In the genomic region with DNA sequence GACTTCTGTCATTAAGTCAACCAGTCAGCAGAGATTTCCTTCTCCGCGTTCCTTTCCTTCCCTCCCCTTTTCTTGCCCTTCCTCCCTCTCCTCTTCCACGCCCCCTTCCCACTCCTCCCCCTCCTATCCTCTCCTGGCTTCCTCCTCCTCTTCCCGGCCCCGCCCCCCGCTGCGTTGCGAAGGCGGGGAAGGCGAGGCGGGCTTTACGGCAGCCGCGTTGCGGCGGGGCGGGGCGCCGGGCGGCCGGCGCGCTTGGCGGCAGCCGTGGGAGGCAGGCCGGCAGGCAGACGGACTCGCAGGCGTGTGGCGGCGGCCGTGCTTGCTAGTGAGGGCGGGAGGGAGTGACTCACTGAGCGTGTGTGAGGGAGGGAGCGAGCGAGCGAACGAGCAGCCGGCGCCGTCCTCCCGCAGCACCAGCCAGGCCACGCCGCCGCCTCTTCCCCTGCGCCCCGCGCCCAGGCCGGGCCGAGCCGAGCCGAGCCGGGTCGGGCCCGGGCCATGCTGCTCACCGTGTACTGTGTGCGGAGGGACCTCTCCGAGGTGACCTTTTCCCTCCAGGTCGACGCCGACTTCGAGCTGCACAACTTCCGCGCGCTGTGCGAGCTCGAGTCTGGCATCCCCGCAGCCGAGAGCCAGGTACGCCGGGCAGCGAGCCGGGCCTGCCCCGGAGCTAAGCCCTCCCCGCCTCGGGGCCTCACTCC, we compare ENCODE assay signal across 1 cellular context.
TF ChIP-seq lines count a peak whose summit lies in the region.

A gene (plus strand): TSS at position 286 of the 701 bp plus-strand sequence. CDS start 213 bp downstream, at position 499.

TF ChIP-seq in HCT116, 20 proteins besides CTCF, POLR2A, EP300 and RAD21 (continued from another document):
- TF ChIP-seq, protein P1, sequence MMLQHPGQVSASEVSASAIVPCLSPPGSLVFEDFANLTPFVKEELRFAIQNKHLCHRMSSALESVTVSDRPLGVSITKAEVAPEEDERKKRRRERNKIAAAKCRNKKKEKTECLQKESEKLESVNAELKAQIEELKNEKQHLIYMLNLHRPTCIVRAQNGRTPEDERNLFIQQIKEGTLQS (IDR thresholded peaks at IDR 0.05): no peak
- no peak for TF ChIP-seq EZH2phosphoT487 (IDR thresholded peaks at IDR 0.05; ENCODE audit: borderline replicate concordance)
- peak; percentile 95 for TF ChIP-seq ZFX (IDR thresholded peaks at IDR 0.05)
- no peak for TF ChIP-seq TCF7L2 (IDR thresholded peaks at IDR 0.05; ENCODE audit: borderline replicate concordance, extremely low read depth, insufficient read depth, insufficient read length)
- peak; percentile 83 for TF ChIP-seq EGR1 (IDR thresholded peaks at IDR 0.05; ENCODE audit: low read depth)
- TF ChIP-seq, protein P2, sequence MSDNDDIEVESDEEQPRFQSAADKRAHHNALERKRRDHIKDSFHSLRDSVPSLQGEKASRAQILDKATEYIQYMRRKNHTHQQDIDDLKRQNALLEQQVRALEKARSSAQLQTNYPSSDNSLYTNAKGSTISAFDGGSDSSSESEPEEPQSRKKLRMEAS (IDR thresholded peaks at IDR 0.05): peak; percentile 85
- peak; percentile 39 for TF ChIP-seq FOSL1 (IDR thresholded peaks at IDR 0.05; ENCODE audit: low read depth)
